Comparison of ENCODE assay signal across 12 cellular contexts in the genomic region with DNA sequence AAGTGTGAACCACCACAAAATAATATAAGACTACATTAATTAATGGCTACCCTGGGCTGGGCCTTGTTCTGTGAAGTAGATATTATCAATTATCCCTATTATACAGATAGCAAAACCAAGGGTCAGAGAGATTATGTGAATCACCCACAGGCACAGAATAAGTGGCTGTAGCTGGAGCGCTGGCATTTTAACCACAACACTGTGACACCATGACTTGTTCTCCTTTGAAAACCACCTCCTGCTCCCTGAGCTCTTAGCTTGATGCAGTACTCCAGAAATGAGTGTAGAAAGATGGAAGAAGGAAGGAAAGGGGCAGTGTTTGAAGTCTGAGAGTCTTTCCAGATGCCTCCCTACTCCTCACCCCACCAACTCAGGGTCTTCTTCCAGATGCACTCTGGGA. TPM values are rescaled to one million over a fixed set of nuclear protein-coding genes. Genes with fewer than 3 reads are reported as not detected.
A peak's percentile ranks its signal among the peaks of the same experiment; 100 is the strongest.
DNase-seq lines count a peak whose midpoint lies in the region; ATAC-seq and TF ChIP-seq lines count a peak whose summit lies in the region.
"Had no signal": no experiment of that assay in that cellular context is flagged by ENCODE, and none has a peak within 500 bp of the region (broad histone marks: within the 10 kb centered on the region; RNA-seq: fewer than 3 reads in every experiment).

No MANE protein-coding gene starts in this region.

- TF ChIP-seq CTCF in heart left ventricle (IDR thresholded peaks at IDR 0.05) (no peak), right atrium auricular region (IDR thresholded peaks at IDR 0.05) (no peak), activated B cell treated with CpG ODN at 0.5 μM for 24 hours (IDR thresholded peaks at IDR 0.05) (no peak)

- H3K4me3 Mint-ChIP-seq in activated B cell treated with CpG ODN at 0.5 μM for 24 hours, result peak overlapping the region; percentile 8
- H3K4me3 Mint-ChIP-seq: nephron progenitor cell had no signal

- H3K27ac Mint-ChIP-seq in activated B cell treated with CpG ODN at 0.5 μM for 24 hours, result peak overlapping the region; percentile 54
- H3K27ac Mint-ChIP-seq: nephron progenitor cell had no signal

- DNase-seq in heart left ventricle, result no peak
- DNase-seq in right atrium auricular region (ENCODE audit: low spot score), result no peak
- DNase-seq in activated B cell treated with CpG ODN at 0.5 μM for 24 hours, result no peak
- DNase-seq in myocyte (ENCODE audit: low read depth), result peak; percentile 30
- DNase-seq in SW 1271 (lab: John Stamatoyannopoulos, UW), result no peak
- no peak for DNase-seq in inferior parietal cortex (ENCODE audit: extremely low spot score)
- DNase-seq: NCI-H2081, nephron progenitor cell, testis had no signal

- peaks cover 2% of the 10 kb centered on the region for H3K36me3 Mint-ChIP-seq in activated B cell treated with CpG ODN at 0.5 μM for 24 hours (ENCODE audit: low read depth)
- H3K36me3 Mint-ChIP-seq: activated naive CD4-positive, alpha-beta T cell treated with anti-CD3 and anti-CD28 coated beads, Interleukin-2, amount 50 U/mL, for 72 hours had no signal

- POLR2A ChIA-PET in activated B cell treated with CpG ODN at 0.5 μM for 24 hours (lab: Charles Lee), result interaction anchor here (1.8 to 4.2 kb wide), 2 partner anchors 29 to 31 kb away, joined by 6 to 25 read pairs; a partner anchor contains a TSS

- no peaks in the 10 kb centered on the region for H3K9me3 Mint-ChIP-seq in activated B cell treated with CpG ODN at 0.5 μM for 24 hours
- H3K9me3 Mint-ChIP-seq: nephron progenitor cell had no signal

- CTCF ChIA-PET in activated B cell treated with CpG ODN at 0.5 μM for 24 hours (lab: Charles Lee), result no interaction called here

- H3K4me1 ChIP-seq in heart left ventricle (peaks cover 0 to 63% (median 20%) of the 10 kb centered on the region in 12 donors), right atrium auricular region (peaks cover 0 to 34% of the 10 kb centered on the region in 2 donors), urinary bladder (ENCODE audit: insufficient read depth) (no peaks in the 10 kb centered on the region)

- no peak for TF ChIP-seq POLR2A in heart left ventricle (IDR thresholded peaks at IDR 0.05)

- H3K27ac ChIP-seq in heart left ventricle (peak overlapping the region in 9 of 12 donors; percentile 24 to 96 (median 92)), right atrium auricular region (peak overlapping the region in 1 of 2 donors; percentile 82), urinary bladder (ENCODE audit: low read depth) (peak overlapping the region; percentile 39)
- H3K27ac ChIP-seq: testis had no signal

- H3K4me1 Mint-ChIP-seq in activated B cell treated with CpG ODN at 0.5 μM for 24 hours, result peaks cover 54% of the 10 kb centered on the region

- intact Hi-C loops in heart left ventricle (cut with DNase I) (loop anchor here in 4 of 10 donors (10.0 kb wide), 4 partner anchors 91 to 481 kb away; a partner anchor contains a TSS), activated B cell treated with CpG ODN at 0.5 μM for 24 hours (cut with micrococcal nuclease) (loop anchor here (10.0 kb wide), 1 partner anchor 481 kb away; a partner anchor contains a TSS)

- H3K36me3 ChIP-seq in heart left ventricle, result no peaks in the 10 kb centered on the region
- H3K36me3 ChIP-seq in right atrium auricular region, result no peaks in the 10 kb centered on the region
- no peaks in the 10 kb centered on the region for H3K36me3 ChIP-seq in urinary bladder (ENCODE audit: insufficient read depth)

- H3K9me3 ChIP-seq in heart left ventricle (no peaks in the 10 kb centered on the region), right atrium auricular region (no peaks in the 10 kb centered on the region)
- H3K9me3 ChIP-seq: testis had no signal

- WGBS in heart left ventricle, 4 donors, result 87 to 100% (median 95%) methylated on average over 1 of the region's 1 CpG
- WGBS in urinary bladder, result 89% methylated on average over 1 of the region's 1 CpG

- no peaks in the 10 kb centered on the region for H3K27me3 Mint-ChIP-seq in activated B cell treated with CpG ODN at 0.5 μM for 24 hours

- ATAC-seq in heart left ventricle (no peak), activated B cell treated with CpG ODN at 0.5 μM for 24 hours (ENCODE audit: low read depth) (no peak), GM19328 (IDR thresholded peaks at IDR 0.05; ENCODE audit: unreplicated experiment) (no peak)

- H3K4me3 ChIP-seq in heart left ventricle, result no peak overlapping the region
- H3K4me3 ChIP-seq in right atrium auricular region, result no peak overlapping the region
- no peak overlapping the region for H3K4me3 ChIP-seq in urinary bladder (ENCODE audit: low read depth, low read length)

- H3K27me3 ChIP-seq in heart left ventricle, result no peaks in the 10 kb centered on the region
- no peaks in the 10 kb centered on the region for H3K27me3 ChIP-seq in right atrium auricular region
- H3K27me3 ChIP-seq: testis had no signal

RNA-seq across cellular contexts. Expression of a gene that starts 29.5 kb away (rescaled TPM):
- total RNA-seq in heart left ventricle (100 to 1,000 TPM in 1 of 9 donors, 10 to 100 TPM in 8; 57.1 to 128 (median 82.8) TPM), right atrium auricular region (100 to 1,000 TPM in 1 of 2 donors, 10 to 100 TPM in 1; 74.3 to 199 TPM), activated B cell treated with CpG ODN at 0.5 μM for 24 hours (35.3 and 36.6 TPM in 2 replicates), myocyte (65.9 and 141 TPM in 2 replicates), urinary bladder (114 TPM)
- polyA plus RNA-seq in heart left ventricle (100 to 1,000 TPM in 1 of 2 donors, 10 to 100 TPM in 1; 71.6 to 133 TPM), urinary bladder (615 TPM)
- polyA plus RNA-seq in myocyte (2012), result 61.1 TPM
